In genomic region chr6:145749632-145750031, GRCh38 we compare ENCODE assay signal across 10 cellular contexts. TPM values are rescaled to one million over a fixed set of nuclear protein-coding genes. Genes with fewer than 3 reads are reported as not detected.
DNase-seq lines count a peak whose midpoint lies in the region; ATAC-seq and TF ChIP-seq lines count a peak whose summit lies in the region.
"Had no signal": no experiment of that assay in that cellular context is flagged by ENCODE, and none has a peak within 500 bp of the region (broad histone marks: within the 10 kb centered on the region; RNA-seq: fewer than 3 reads in every experiment).

No MANE protein-coding gene starts in this region.

- H3K4me1 Mint-ChIP-seq in nephron progenitor cell = no peaks in the 10 kb centered on the region
- H3K4me1 Mint-ChIP-seq: immature natural killer cell had no signal

- H3K27ac Mint-ChIP-seq in nephron progenitor cell = no peak overlapping the region
- H3K27ac Mint-ChIP-seq: immature natural killer cell had no signal

- TF ChIP-seq CTCF in nephron progenitor cell (IDR thresholded peaks at IDR 0.05) = no peak

- intact Hi-C loops in left cardiac atrium (cut with DNase I) = loop anchor here in 1 of 2 donors (10.0 kb wide), 1 partner anchor 45 kb away; no protein-coding TSS in a partner anchor
- intact Hi-C loops in cardiac septum (cut with DNase I) = no loop called here

- TF ChIP-seq POLR2A in erythroblast (IDR thresholded peaks at IDR 0.05; ENCODE audit: low read length) = no peak

- no peaks in the 10 kb centered on the region for H3K36me3 Mint-ChIP-seq in nephron progenitor cell (ENCODE audit: low read depth)
- H3K36me3 Mint-ChIP-seq: immature natural killer cell had no signal

- H3K4me3 Mint-ChIP-seq in nephron progenitor cell = no peak overlapping the region
- H3K4me3 Mint-ChIP-seq: immature natural killer cell had no signal

- H3K27me3 Mint-ChIP-seq in nephron progenitor cell (ENCODE audit: low read depth, poor library complexity) = no peaks in the 10 kb centered on the region

- ATAC-seq in left cardiac atrium = peak; percentile 34 to 70

- DNase-seq in left cardiac atrium (no peak), cardiac septum (ENCODE audit: low spot score) (no peak), KBM-7 (peak; percentile 27), erythroblast (lab: John Stamatoyannopoulos, UW) (peak; percentile 56 to 63), Ammon's horn (ENCODE audit: low spot score) (no peak), HPDE6-E6E7 (ENCODE audit: extremely low spot score) (no peak), cortex of kidney (lab: John Stamatoyannopoulos, UW) (no peak), nephron progenitor cell (no peak)
- DNase-seq: immature natural killer cell, upper lobe of left lung had no signal

- in situ Hi-C loops in KBM-7 (cut with MboI; ENCODE audit: low pct_unique_long_range_greater_than_20kb, low sequenced_read_pairs) = no loop called here

- H3K9me3 Mint-ChIP-seq in nephron progenitor cell = peaks cover 6% of the 10 kb centered on the region
- H3K9me3 Mint-ChIP-seq: immature natural killer cell had no signal

RNA-seq across cellular contexts. Expression of gene EPM2A, which starts 14.3 kb away (rescaled TPM):
- 10 to 100 TPM; 28.8 to 29.5 TPM for total RNA-seq in left cardiac atrium
- total RNA-seq in cardiac septum = 42.9 TPM

Comparison
In these comparisons a context has a peak if more than half of its experiments do, and no peak if none do; other contexts are left out.
1. DNase-seq: peak in KBM-7 (single experiment) and erythroblast (2 of 2); none in left cardiac atrium (single experiment), cardiac septum (single experiment), Ammon's horn (single experiment), HPDE6-E6E7 (single experiment), cortex of kidney (single experiment) and nephron progenitor cell (single experiment).